8 cellular contexts compared by ENCODE assay signal in genomic region chr2:99559075-99559662, GRCh38.
A peak's percentile ranks its signal among the peaks of the same experiment; 100 is the strongest.
DNase-seq lines count a peak whose midpoint lies in the region; ATAC-seq, FAIRE-seq and TF ChIP-seq lines count a peak whose summit lies in the region.

No MANE protein-coding gene starts in this region.

- no peak overlapping the region for H3K27ac Mint-ChIP-seq in nephron progenitor cell

- TF ChIP-seq CTCF in C4-2B (conservative IDR thresholded peaks at IDR 0.05) (peak; percentile 97), LNCAP (IDR thresholded peaks at IDR 0.05) (peak; percentile 95), nephron progenitor cell (IDR thresholded peaks at IDR 0.05) (peak; percentile 100)

- no peaks in the 10 kb centered on the region for H3K9me3 Mint-ChIP-seq in nephron progenitor cell

- ATAC-seq in GM21367 (IDR thresholded peaks at IDR 0.05; ENCODE audit: unreplicated experiment): peak; percentile 78

- DNase-seq in RCC 7860 (ENCODE audit: low spot score): peak; percentile 43
- peak; percentile 91 to 92 for DNase-seq in activated T-cell treated with anti-CD3 and anti-CD28 coated beads, Interleukin-2, amount 50 U/mL, for 48 hours
- DNase-seq in fibroblast of gingiva (ENCODE audit: low read depth): peak; percentile 48
- peak; percentile 95 for DNase-seq in nephron progenitor cell
- peak; percentile 55 to 79 (median 70) for DNase-seq in stimulated activated naive CD4-positive, alpha-beta T cell (lab: John Stamatoyannopoulos, UW)

- peaks cover 16% of the 10 kb centered on the region for H3K27me3 Mint-ChIP-seq in nephron progenitor cell (ENCODE audit: low read depth, poor library complexity)

- H3K4me1 Mint-ChIP-seq in nephron progenitor cell: peaks cover 29% of the 10 kb centered on the region

- no peak overlapping the region for H3K4me3 Mint-ChIP-seq in nephron progenitor cell

- H3K27ac ChIP-seq in C4-2B: no peak overlapping the region

- peaks cover 63% of the 10 kb centered on the region for H3K36me3 Mint-ChIP-seq in nephron progenitor cell (ENCODE audit: low read depth)

- peak; percentile 21 for FAIRE-seq in RCC 7860 (lab: Jason Lieb, UNC)

Comparison
In these comparisons a context has a peak if more than half of its experiments do, and no peak if none do; other contexts are left out.
1. DNase-seq: peak in every context shown above with its lines; median percentile 95 in nephron progenitor cell; 92 in activated T-cell treated with anti-CD3 and anti-CD28 coated beads, Interleukin-2, amount 50 U/mL, for 48 hours; 70 in stimulated activated naive CD4-positive, alpha-beta T cell; 48 in fibroblast of gingiva; 43 in RCC 7860.